ENCODE assay signal across 12 cellular contexts in genomic region chr19:49663224-49663623, GRCh38. TPM values are rescaled to one million over a fixed set of nuclear protein-coding genes. Genes with fewer than 3 reads are reported as not detected.
DNase-seq lines count a peak whose midpoint lies in the region; ATAC-seq and TF ChIP-seq lines count a peak whose summit lies in the region.
"Had no signal": no experiment of that assay in that cellular context is flagged by ENCODE, and none has a peak within 500 bp of the region (broad histone marks: within the 10 kb centered on the region; RNA-seq: fewer than 3 reads in every experiment).

No MANE protein-coding gene starts in this region.

- TF ChIP-seq CTCF in gastroesophageal sphincter (IDR thresholded peaks at IDR 0.05) (no peak), transverse colon (IDR thresholded peaks at IDR 0.05) (no peak)

- no peak for TF ChIP-seq EP300 in gastroesophageal sphincter (IDR thresholded peaks at IDR 0.05)
- TF ChIP-seq EP300 in transverse colon (IDR thresholded peaks at IDR 0.05; ENCODE audit: low read depth) = no peak

- DNase-seq in activated naive CD4-positive, alpha-beta T cell treated with anti-CD3 and anti-CD28 coated beads, Interleukin-2, amount 10 ng/mL, durations not matched to agents 7 days and 5 days = no peak
- DNase-seq in activated naive CD4-positive, alpha-beta T cell treated with anti-CD3 and anti-CD28 coated beads, Interleukin-2, amount 50 U/mL, for 16 hours = no peak
- no peak for DNase-seq in T-helper 17 cell
- DNase-seq in transverse colon = no peak
- no peak for DNase-seq in posterior cingulate gyrus
- DNase-seq: GF-D8, heart right ventricle, NCI-H1092, NCI-H524 treated with DMSO at 0.1 percent for 48 hours had no signal

- peak overlapping the region; percentile 100 for H3K27ac Mint-ChIP-seq in activated naive CD4-positive, alpha-beta T cell treated with anti-CD3 and anti-CD28 coated beads, Interleukin-2, amount 10 ng/mL, durations not matched to agents 7 days and 5 days
- peak overlapping the region; percentile 100 for H3K27ac Mint-ChIP-seq in T-helper 17 cell

- H3K4me1 Mint-ChIP-seq in activated naive CD4-positive, alpha-beta T cell treated with anti-CD3 and anti-CD28 coated beads, Interleukin-2, amount 10 ng/mL, durations not matched to agents 7 days and 5 days = peaks cover 42% of the 10 kb centered on the region
- peaks cover 46% of the 10 kb centered on the region for H3K4me1 Mint-ChIP-seq in T-helper 17 cell

- intact Hi-C loops in transverse colon (cut with DNase I; ENCODE audit: low total_unique reads) (no loop called here), posterior cingulate gyrus (cut with DNase I) (no loop called here)

- H3K27me3 Mint-ChIP-seq in activated naive CD4-positive, alpha-beta T cell treated with anti-CD3 and anti-CD28 coated beads, Interleukin-2, amount 10 ng/mL, durations not matched to agents 7 days and 5 days = no peaks in the 10 kb centered on the region
- no peaks in the 10 kb centered on the region for H3K27me3 Mint-ChIP-seq in T-helper 17 cell

- TF ChIP-seq POLR2A in gastroesophageal sphincter (IDR thresholded peaks at IDR 0.05) = no peak
- TF ChIP-seq POLR2A in transverse colon (IDR thresholded peaks at IDR 0.05) = no peak

- 69 to 86% methylated on average over 3 to 4 of the region's 12 CpGs for WGBS in gastroesophageal sphincter (ENCODE audit: low coverage in 1 of 2), 2 donors
- 88% methylated on average over 12 of the region's 12 CpGs; no CpG with 5 or more reads in 1 of the 2 donors for WGBS in transverse colon (ENCODE audit: low coverage in 1 of 2), 2 donors

- H3K27ac ChIP-seq in gastroesophageal sphincter (peak overlapping the region in 3 of 4 donors; percentile 9 to 93 (median 92)), transverse colon (peak overlapping the region in 3 of 4 donors; percentile 88 to 96 (median 94))

- H3K4me3 Mint-ChIP-seq in activated naive CD4-positive, alpha-beta T cell treated with anti-CD3 and anti-CD28 coated beads, Interleukin-2, amount 10 ng/mL, durations not matched to agents 7 days and 5 days = peak overlapping the region; percentile 99
- H3K4me3 Mint-ChIP-seq in T-helper 17 cell = peak overlapping the region; percentile 100

- CTCF ChIA-PET in activated naive CD4-positive, alpha-beta T cell treated with anti-CD3 and anti-CD28 coated beads, Interleukin-2, amount 10 ng/mL, durations not matched to agents 7 days and 5 days (lab: Charles Lee) = no interaction called here

- no peak overlapping the region for H3K4me3 ChIP-seq in gastroesophageal sphincter
- H3K4me3 ChIP-seq in transverse colon = no peak overlapping the region

- peaks cover 41% of the 10 kb centered on the region for H3K36me3 Mint-ChIP-seq in activated naive CD4-positive, alpha-beta T cell treated with anti-CD3 and anti-CD28 coated beads, Interleukin-2, amount 10 ng/mL, durations not matched to agents 7 days and 5 days
- H3K36me3 Mint-ChIP-seq in T-helper 17 cell (ENCODE audit: low read depth) = peaks cover 10% of the 10 kb centered on the region

- H3K36me3 ChIP-seq in gastroesophageal sphincter = peaks cover 0 to 49% of the 10 kb centered on the region in 2 donors
- peaks cover 0 to 14% (median 7%) of the 10 kb centered on the region in 4 donors for H3K36me3 ChIP-seq in transverse colon

- ATAC-seq in T-helper 17 cell = no peak
- no peak for ATAC-seq in gastroesophageal sphincter
- ATAC-seq in GM21576 (IDR thresholded peaks at IDR 0.05; ENCODE audit: unreplicated experiment) = no peak
- ATAC-seq in GM18498 (IDR thresholded peaks at IDR 0.05; ENCODE audit: unreplicated experiment) = no peak
- ATAC-seq: heart right ventricle had no signal

- no peaks in the 10 kb centered on the region for H3K9me3 ChIP-seq in T-helper 17 cell (ENCODE audit: control insufficient read depth, low read length, poor library complexity, severe bottlenecking)
- no peaks in the 10 kb centered on the region for H3K9me3 ChIP-seq in gastroesophageal sphincter
- H3K9me3 ChIP-seq in transverse colon = no peaks in the 10 kb centered on the region
- H3K9me3 ChIP-seq: heart right ventricle had no signal

- H3K27me3 ChIP-seq in gastroesophageal sphincter (no peaks in the 10 kb centered on the region), transverse colon (no peaks in the 10 kb centered on the region)
- H3K27me3 ChIP-seq: heart right ventricle had no signal

- in situ Hi-C loops in transverse colon (cut with MboI; ENCODE audit: low pct_ligation_motif_present in 1 of 4, low pct_unique_long_range_greater_than_20kb in 1 of 4, low sequenced_read_pairs in 3 of 4) = loop anchor here in 1 of 4 donors (10.0 kb wide), 1 partner anchor 78 kb away; the partner anchor contains the start of genes NOSIP and PRRG2

- H3K4me1 ChIP-seq in gastroesophageal sphincter (peaks cover 0 to 43% (median 7%) of the 10 kb centered on the region in 3 donors), transverse colon (peaks cover 7 to 25% (median 22%) of the 10 kb centered on the region in 4 donors)

- no peaks in the 10 kb centered on the region for H3K9me3 Mint-ChIP-seq in activated naive CD4-positive, alpha-beta T cell treated with anti-CD3 and anti-CD28 coated beads, Interleukin-2, amount 10 ng/mL, durations not matched to agents 7 days and 5 days

RNA-seq across cellular contexts. Expression of gene IRF3, which starts 2.4 kb away (rescaled TPM):
- 100 to 1,000 TPM; 162 to 181 TPM for total RNA-seq in T-helper 17 cell
- total RNA-seq in gastroesophageal sphincter = 10 to 100 TPM; 29.2 to 68.6 (median 39.9) TPM
- 100 to 1,000 TPM in 2 of 4 donors, 10 to 100 TPM in 2; 73.0 to 164 (median 104) TPM for total RNA-seq in transverse colon

RNA-seq across cellular contexts. Expression of gene BCL2L12, which starts 2.5 kb away (rescaled TPM):
- total RNA-seq in T-helper 17 cell (10 to 100 TPM; 10.2 to 15.6 TPM), gastroesophageal sphincter (1 to 10 TPM; 3.3 to 7.9 (median 6.4) TPM), transverse colon (10 to 100 TPM in 1 of 4 donors, 1 to 10 TPM in 3; 5.4 to 10.2 (median 6.9) TPM)

RNA-seq across cellular contexts. Expression of gene PRMT1, which starts 13.8 kb away (rescaled TPM):
- 10 to 100 TPM; 83.9 to 97.7 TPM for total RNA-seq in T-helper 17 cell
- 100 to 1,000 TPM; 137 to 152 (median 146) TPM for total RNA-seq in gastroesophageal sphincter
- 100 to 1,000 TPM in 1 of 4 donors, 10 to 100 TPM in 3; 45.6 to 116 (median 70.3) TPM for total RNA-seq in transverse colon

RNA-seq across cellular contexts. Expression of gene SCAF1, which starts 21.2 kb away (rescaled TPM):
- total RNA-seq in T-helper 17 cell (10 to 100 TPM; 34.1 to 36.3 TPM), gastroesophageal sphincter (10 to 100 TPM; 18.2 to 37.5 (median 18.5) TPM), transverse colon (100 to 1,000 TPM in 1 of 4 donors, 10 to 100 TPM in 3; 20.2 to 118 (median 32.7) TPM)

RNA-seq across cellular contexts. Expression of gene RRAS, which starts 23.3 kb away (rescaled TPM):
- total RNA-seq in T-helper 17 cell = 1 to 10 TPM; 6.6 to 9.1 TPM
- total RNA-seq in gastroesophageal sphincter = 100 to 1,000 TPM; 100 to 162 (median 136) TPM
- 10 to 100 TPM; 31.8 to 97.6 (median 58.2) TPM for total RNA-seq in transverse colon
